ENCODE assay signal across 1 cellular context in the genomic region with DNA sequence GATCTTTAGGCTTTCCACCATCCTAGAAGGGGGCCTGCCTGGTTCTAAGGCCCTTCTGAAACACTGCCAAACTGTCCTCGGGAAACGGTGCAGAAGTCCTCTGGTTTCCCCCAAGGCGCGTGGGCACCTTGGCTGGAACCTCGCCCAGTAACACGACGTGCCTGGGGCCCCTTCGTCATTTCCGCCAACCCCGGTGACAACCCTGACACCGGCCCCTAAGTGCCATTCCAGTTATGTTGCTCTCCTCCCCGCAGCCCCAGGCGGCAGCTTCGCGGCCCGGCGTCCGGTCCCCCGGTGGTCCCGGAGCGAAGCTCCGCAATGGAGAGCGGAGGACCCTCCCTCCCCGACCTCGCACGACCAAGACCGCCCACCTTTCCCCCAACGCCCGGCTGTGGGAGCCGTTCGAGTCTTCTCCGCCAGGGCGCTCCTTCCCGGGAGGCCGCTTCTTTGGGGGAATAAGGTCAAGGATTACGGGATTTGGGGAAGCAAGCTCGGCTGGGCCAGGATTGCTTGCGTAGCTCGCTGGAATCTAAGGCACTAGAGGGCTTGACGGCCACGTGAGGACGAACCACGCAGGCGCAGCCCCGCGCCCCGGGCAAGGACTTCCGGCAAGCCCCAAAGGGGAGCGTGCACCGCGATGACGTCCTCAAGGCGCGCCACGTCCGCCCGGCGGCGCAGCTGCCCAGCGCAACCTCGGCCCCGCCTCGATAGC.
TF ChIP-seq lines count a peak whose summit lies in the region.

No MANE protein-coding gene starts in this region.

TF ChIP-seq in GM12878, 131 proteins besides CTCF, POLR2A, EP300 and RAD21 (continues in another document):
- TF ChIP-seq PML (IDR thresholded peaks at IDR 0.05; ENCODE audit: low read length) (peak; percentile 90; the same call in 1 of the 2 replicates), RB1 (IDR thresholded peaks at IDR 0.05; ENCODE audit: borderline replicate concordance) (no peak), FOXM1 (IDR thresholded peaks at IDR 0.05; ENCODE audit: low read depth, low read length) (no peak), ESRRA (IDR thresholded peaks at IDR 0.05; ENCODE audit: low read length) (0 out of 2 replicates have a peak, but pooled peaks have one; percentile 21), NRF1 (conservative IDR thresholded peaks at IDR 0.05; ENCODE audit: low read depth, low read length) (peak; percentile 73), JUND (IDR thresholded peaks at IDR 0.05; ENCODE audit: low read depth, low read length) (no peak), MLLT1 (IDR thresholded peaks at IDR 0.05) (no peak; the same call in none of the 2 replicates), NR2F1 (conservative IDR thresholded peaks at IDR 0.05) (peak; percentile 48; the same call in 1 of the 2 replicates), RFX5 (IDR thresholded peaks at IDR 0.05; ENCODE audit: low read depth, low read length) (0 out of 2 replicates have a peak, but pooled peaks have one; percentile 19), IRF5 (IDR thresholded peaks at IDR 0.05; ENCODE audit: borderline replicate concordance) (no peak), MYC (IDR thresholded peaks at IDR 0.05; ENCODE audit: insufficient read depth, insufficient read length, insufficient replicate concordance, low read length, severe bottlenecking) (peak; percentile 35), SMAD1 (IDR thresholded peaks at IDR 0.05; ENCODE audit: low read depth, partially characterized antibody) (peak; percentile 87), BHLHE40 (IDR thresholded peaks at IDR 0.05; ENCODE audit: borderline replicate concordance in 1 of 2, low read depth in 2 of 2, low read length in 1 of 2) (peak; percentile 88 to 95), SREBF2 (IDR thresholded peaks at IDR 0.05; ENCODE audit: low read length) (no peak), SMAD5 (IDR thresholded peaks at IDR 0.05; ENCODE audit: low read depth) (peak; percentile 74; the same call in 1 of the 2 replicates), ZNF384 (IDR thresholded peaks at IDR 0.05; ENCODE audit: borderline replicate concordance, low read depth, low read length) (no peak), CBX5 (IDR thresholded peaks at IDR 0.05; ENCODE audit: low read depth) (no peak), RELB (IDR thresholded peaks at IDR 0.05; ENCODE audit: low read depth) (peak; percentile 81), KAT2A (conservative IDR thresholded peaks at IDR 0.05; ENCODE audit: control insufficient read depth, low read depth, low read length) (no peak), ZSCAN29 (IDR thresholded peaks at IDR 0.05) (no peak), FOXK2 (IDR thresholded peaks at IDR 0.05) (no peak), YY1 (IDR thresholded peaks at IDR 0.05; ENCODE audit: low read depth, low read length) (peak; percentile 44), ZNF217 (IDR thresholded peaks at IDR 0.05) (no peak), SMARCA5 (IDR thresholded peaks at IDR 0.05) (no peak), HCFC1 (IDR thresholded peaks at IDR 0.05; ENCODE audit: low read length) (peak; percentile 71), TCF7 (IDR thresholded peaks at IDR 0.05; ENCODE audit: borderline replicate concordance) (no peak), KLF5 (IDR thresholded peaks at IDR 0.05; ENCODE audit: partially characterized antibody) (peak; percentile 68), BMI1 (IDR thresholded peaks at IDR 0.05; ENCODE audit: borderline replicate concordance) (no peak)
- TF ChIP-seq, protein P1, sequence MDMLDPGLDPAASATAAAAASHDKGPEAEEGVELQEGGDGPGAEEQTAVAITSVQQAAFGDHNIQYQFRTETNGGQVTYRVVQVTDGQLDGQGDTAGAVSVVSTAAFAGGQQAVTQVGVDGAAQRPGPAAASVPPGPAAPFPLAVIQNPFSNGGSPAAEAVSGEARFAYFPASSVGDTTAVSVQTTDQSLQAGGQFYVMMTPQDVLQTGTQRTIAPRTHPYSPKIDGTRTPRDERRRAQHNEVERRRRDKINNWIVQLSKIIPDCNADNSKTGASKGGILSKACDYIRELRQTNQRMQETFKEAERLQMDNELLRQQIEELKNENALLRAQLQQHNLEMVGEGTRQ (IDR thresholded peaks at IDR 0.05; ENCODE audit: borderline replicate concordance, low read depth, low read length) = peak; percentile 79
- TF ChIP-seq, protein P2, sequence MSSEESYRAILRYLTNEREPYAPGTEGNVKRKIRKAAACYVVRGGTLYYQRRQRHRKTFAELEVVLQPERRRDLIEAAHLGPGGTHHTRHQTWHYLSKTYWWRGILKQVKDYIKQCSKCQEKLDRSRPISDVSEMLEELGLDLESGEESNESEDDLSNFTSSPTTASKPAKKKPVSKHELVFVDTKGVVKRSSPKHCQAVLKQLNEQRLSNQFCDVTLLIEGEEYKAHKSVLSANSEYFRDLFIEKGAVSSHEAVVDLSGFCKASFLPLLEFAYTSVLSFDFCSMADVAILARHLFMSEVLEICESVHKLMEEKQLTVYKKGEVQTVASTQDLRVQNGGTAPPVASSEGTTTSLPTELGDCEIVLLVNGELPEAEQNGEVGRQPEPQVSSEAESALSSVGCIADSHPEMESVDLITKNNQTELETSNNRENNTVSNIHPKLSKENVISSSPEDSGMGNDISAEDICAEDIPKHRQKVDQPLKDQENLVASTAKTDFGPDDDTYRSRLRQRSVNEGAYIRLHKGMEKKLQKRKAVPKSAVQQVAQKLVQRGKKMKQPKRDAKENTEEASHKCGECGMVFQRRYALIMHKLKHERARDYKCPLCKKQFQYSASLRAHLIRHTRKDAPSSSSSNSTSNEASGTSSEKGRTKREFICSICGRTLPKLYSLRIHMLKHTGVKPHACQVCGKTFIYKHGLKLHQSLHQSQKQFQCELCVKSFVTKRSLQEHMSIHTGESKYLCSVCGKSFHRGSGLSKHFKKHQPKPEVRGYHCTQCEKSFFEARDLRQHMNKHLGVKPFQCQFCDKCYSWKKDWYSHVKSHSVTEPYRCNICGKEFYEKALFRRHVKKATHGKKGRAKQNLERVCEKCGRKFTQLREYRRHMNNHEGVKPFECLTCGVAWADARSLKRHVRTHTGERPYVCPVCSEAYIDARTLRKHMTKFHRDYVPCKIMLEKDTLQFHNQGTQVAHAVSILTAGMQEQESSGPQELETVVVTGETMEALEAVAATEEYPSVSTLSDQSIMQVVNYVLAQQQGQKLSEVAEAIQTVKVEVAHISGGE (CRISPR knock-in tag; IDR thresholded peaks at IDR 0.05) = no peak
- TF ChIP-seq, protein P3, sequence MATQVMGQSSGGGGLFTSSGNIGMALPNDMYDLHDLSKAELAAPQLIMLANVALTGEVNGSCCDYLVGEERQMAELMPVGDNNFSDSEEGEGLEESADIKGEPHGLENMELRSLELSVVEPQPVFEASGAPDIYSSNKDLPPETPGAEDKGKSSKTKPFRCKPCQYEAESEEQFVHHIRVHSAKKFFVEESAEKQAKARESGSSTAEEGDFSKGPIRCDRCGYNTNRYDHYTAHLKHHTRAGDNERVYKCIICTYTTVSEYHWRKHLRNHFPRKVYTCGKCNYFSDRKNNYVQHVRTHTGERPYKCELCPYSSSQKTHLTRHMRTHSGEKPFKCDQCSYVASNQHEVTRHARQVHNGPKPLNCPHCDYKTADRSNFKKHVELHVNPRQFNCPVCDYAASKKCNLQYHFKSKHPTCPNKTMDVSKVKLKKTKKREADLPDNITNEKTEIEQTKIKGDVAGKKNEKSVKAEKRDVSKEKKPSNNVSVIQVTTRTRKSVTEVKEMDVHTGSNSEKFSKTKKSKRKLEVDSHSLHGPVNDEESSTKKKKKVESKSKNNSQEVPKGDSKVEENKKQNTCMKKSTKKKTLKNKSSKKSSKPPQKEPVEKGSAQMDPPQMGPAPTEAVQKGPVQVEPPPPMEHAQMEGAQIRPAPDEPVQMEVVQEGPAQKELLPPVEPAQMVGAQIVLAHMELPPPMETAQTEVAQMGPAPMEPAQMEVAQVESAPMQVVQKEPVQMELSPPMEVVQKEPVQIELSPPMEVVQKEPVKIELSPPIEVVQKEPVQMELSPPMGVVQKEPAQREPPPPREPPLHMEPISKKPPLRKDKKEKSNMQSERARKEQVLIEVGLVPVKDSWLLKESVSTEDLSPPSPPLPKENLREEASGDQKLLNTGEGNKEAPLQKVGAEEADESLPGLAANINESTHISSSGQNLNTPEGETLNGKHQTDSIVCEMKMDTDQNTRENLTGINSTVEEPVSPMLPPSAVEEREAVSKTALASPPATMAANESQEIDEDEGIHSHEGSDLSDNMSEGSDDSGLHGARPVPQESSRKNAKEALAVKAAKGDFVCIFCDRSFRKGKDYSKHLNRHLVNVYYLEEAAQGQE (IDR thresholded peaks at IDR 0.05; ENCODE audit: low read depth, low read length) = no peak
- TF ChIP-seq, protein P4, sequence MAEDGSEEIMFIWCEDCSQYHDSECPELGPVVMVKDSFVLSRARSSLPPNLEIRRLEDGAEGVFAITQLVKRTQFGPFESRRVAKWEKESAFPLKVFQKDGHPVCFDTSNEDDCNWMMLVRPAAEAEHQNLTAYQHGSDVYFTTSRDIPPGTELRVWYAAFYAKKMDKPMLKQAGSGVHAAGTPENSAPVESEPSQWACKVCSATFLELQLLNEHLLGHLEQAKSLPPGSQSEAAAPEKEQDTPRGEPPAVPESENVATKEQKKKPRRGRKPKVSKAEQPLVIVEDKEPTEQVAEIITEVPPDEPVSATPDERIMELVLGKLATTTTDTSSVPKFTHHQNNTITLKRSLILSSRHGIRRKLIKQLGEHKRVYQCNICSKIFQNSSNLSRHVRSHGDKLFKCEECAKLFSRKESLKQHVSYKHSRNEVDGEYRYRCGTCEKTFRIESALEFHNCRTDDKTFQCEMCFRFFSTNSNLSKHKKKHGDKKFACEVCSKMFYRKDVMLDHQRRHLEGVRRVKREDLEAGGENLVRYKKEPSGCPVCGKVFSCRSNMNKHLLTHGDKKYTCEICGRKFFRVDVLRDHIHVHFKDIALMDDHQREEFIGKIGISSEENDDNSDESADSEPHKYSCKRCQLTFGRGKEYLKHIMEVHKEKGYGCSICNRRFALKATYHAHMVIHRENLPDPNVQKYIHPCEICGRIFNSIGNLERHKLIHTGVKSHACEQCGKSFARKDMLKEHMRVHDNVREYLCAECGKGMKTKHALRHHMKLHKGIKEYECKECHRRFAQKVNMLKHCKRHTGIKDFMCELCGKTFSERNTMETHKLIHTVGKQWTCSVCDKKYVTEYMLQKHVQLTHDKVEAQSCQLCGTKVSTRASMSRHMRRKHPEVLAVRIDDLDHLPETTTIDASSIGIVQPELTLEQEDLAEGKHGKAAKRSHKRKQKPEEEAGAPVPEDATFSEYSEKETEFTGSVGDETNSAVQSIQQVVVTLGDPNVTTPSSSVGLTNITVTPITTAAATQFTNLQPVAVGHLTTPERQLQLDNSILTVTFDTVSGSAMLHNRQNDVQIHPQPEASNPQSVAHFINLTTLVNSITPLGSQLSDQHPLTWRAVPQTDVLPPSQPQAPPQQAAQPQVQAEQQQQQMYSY (CRISPR knock-in tag; IDR thresholded peaks at IDR 0.05) = no peak
- TF ChIP-seq, protein P5, sequence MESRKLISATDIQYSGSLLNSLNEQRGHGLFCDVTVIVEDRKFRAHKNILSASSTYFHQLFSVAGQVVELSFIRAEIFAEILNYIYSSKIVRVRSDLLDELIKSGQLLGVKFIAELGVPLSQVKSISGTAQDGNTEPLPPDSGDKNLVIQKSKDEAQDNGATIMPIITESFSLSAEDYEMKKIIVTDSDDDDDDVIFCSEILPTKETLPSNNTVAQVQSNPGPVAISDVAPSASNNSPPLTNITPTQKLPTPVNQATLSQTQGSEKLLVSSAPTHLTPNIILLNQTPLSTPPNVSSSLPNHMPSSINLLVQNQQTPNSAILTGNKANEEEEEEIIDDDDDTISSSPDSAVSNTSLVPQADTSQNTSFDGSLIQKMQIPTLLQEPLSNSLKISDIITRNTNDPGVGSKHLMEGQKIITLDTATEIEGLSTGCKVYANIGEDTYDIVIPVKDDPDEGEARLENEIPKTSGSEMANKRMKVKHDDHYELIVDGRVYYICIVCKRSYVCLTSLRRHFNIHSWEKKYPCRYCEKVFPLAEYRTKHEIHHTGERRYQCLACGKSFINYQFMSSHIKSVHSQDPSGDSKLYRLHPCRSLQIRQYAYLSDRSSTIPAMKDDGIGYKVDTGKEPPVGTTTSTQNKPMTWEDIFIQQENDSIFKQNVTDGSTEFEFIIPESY (IDR thresholded peaks at IDR 0.05) = no peak
